20 cellular contexts compared by ENCODE assay signal in the genomic region with DNA sequence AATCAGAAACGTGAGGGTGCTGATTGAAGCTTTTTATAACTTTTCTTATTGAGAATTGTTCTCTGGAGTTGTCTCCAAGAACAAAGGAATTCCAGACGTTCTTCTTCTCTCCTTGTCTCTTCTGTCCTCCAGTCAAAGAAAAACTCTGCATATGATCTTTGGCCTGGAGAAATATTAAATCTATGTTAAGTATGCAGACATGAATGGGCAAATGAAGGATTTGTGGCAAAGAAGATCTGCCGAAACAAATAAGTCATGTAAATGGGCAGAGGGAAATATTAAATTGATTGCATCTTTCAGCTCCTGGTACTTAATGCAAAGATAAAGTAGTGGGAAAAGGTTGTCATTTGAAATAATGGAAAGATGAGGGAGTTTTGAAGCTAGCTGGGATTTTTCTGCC.
"Had no signal": no experiment of that assay in that cellular context is flagged by ENCODE, and none has a peak within 500 bp of the region (broad histone marks: within the 10 kb centered on the region; RNA-seq: fewer than 3 reads in every experiment).

No MANE protein-coding gene starts in this region.

- DNase-seq: activated CD4-positive, alpha-beta T cell treated with anti-CD3 and anti-CD28 coated beads, Interleukin-2, amount 10 ng/mL, durations not matched to agents 7 days and 5 days; activated naive CD4-positive, alpha-beta T cell treated with Interleukin-2 at 50 U/mL for 16 hours; activated naive CD8-positive, alpha-beta T cell treated with anti-CD3 and anti-CD28 coated beads, Interleukin-2, amount 50 U/mL, for 24 hours; activated T-cell treated with anti-CD3 and anti-CD28 coated beads for 4 hours; dorsolateral prefrontal cortex; islet precursor cell; mammary epithelial cell; naive thymus-derived CD4-positive, alpha-beta T cell; posterior cingulate gyrus; retina; stimulated activated CD4-positive, alpha-beta T cell treated with anti-CD3 and anti-CD28 coated beads, Interleukin-4, amount 100 ng/mL, for 4 hours; stimulated activated CD8-positive, alpha-beta memory T cell treated with anti-CD3 and anti-CD28 coated beads, Interleukin-4, amount 100 ng/mL, for 48 hours; stimulated activated naive CD4-positive, alpha-beta T cell treated with Interleukin-2 at 50 U/mL for 16 hours; SW 1271; upper lobe of left lung had no signal

- H3K36me3 ChIP-seq: cardiac muscle cell, gastroesophageal sphincter, neutrophil, upper lobe of left lung had no signal

- H3K9me3 ChIP-seq: gastroesophageal sphincter, neutrophil, upper lobe of left lung had no signal

- ATAC-seq: activated naive CD8-positive, alpha-beta T cell treated with anti-CD3 and anti-CD28 coated beads, Interleukin-2, amount 50 U/mL, for 24 hours; gastroesophageal sphincter; naive thymus-derived CD4-positive, alpha-beta T cell had no signal

- H3K27me3 Mint-ChIP-seq: activated CD4-positive, alpha-beta T cell treated with anti-CD3 and anti-CD28 coated beads, Interleukin-2, amount 10 ng/mL, durations not matched to agents 7 days and 5 days; activated naive CD8-positive, alpha-beta T cell treated with anti-CD3 and anti-CD28 coated beads, Interleukin-2, amount 50 U/mL, for 24 hours; naive thymus-derived CD4-positive, alpha-beta T cell had no signal

- H3K27ac ChIP-seq: cardiac muscle cell, dorsolateral prefrontal cortex, neutrophil, skin epidermis, upper lobe of left lung had no signal

- H3K4me3 Mint-ChIP-seq: activated CD4-positive, alpha-beta T cell treated with anti-CD3 and anti-CD28 coated beads, Interleukin-2, amount 10 ng/mL, durations not matched to agents 7 days and 5 days; activated naive CD8-positive, alpha-beta T cell treated with anti-CD3 and anti-CD28 coated beads, Interleukin-2, amount 50 U/mL, for 24 hours; T-helper 2 cell treated with Interferon-gamma antibody and Interleukin-4, amounts not matched to agents 5 μg/mL and 100 μg/mL, for 36 hours had no signal

- H3K27me3 ChIP-seq: cardiac muscle cell, dorsolateral prefrontal cortex, gastroesophageal sphincter, neutrophil, upper lobe of left lung had no signal

- H3K27ac Mint-ChIP-seq: activated CD4-positive, alpha-beta T cell treated with anti-CD3 and anti-CD28 coated beads, Interleukin-2, amount 10 ng/mL, durations not matched to agents 7 days and 5 days; activated naive CD8-positive, alpha-beta T cell treated with anti-CD3 and anti-CD28 coated beads, Interleukin-2, amount 50 U/mL, for 24 hours; T-helper 2 cell treated with Interferon-gamma antibody and Interleukin-4, amounts not matched to agents 5 μg/mL and 100 μg/mL, for 36 hours had no signal

- H3K9me3 Mint-ChIP-seq: activated naive CD8-positive, alpha-beta T cell treated with anti-CD3 and anti-CD28 coated beads, Interleukin-2, amount 50 U/mL, for 24 hours; naive thymus-derived CD4-positive, alpha-beta T cell; T-helper 2 cell treated with Interferon-gamma antibody and Interleukin-4, amounts not matched to agents 5 μg/mL and 100 μg/mL, for 36 hours had no signal

- H3K4me3 ChIP-seq: cardiac muscle cell, dorsolateral prefrontal cortex, gastroesophageal sphincter, skin epidermis, upper lobe of left lung had no signal
